ENCODE assay signal across 30 cellular contexts in genomic region chr11:88689548-88690240, GRCh38.
DNase-seq lines count a peak whose midpoint lies in the region; ATAC-seq and TF ChIP-seq lines count a peak whose summit lies in the region.
"Had no signal": no experiment of that assay in that cellular context is flagged by ENCODE, and none has a peak within 500 bp of the region (broad histone marks: within the 10 kb centered on the region; RNA-seq: fewer than 3 reads in every experiment).

No MANE protein-coding gene starts in this region.

- no peaks in the 10 kb centered on the region for H3K36me3 Mint-ChIP-seq in CD14-positive monocyte

- H3K27me3 ChIP-seq in body of pancreas, result no peaks in the 10 kb centered on the region
- H3K27me3 ChIP-seq: hepatocyte, Peyer's patch, spleen, tibial nerve had no signal

- H3K9me3 Mint-ChIP-seq in CD14-positive monocyte, result peaks cover 0 to 13% (median under 1%) of the 10 kb centered on the region in 7 donors
- H3K9me3 Mint-ChIP-seq: activated T-cell treated with anti-CD3 and anti-CD28 coated beads, Interleukin-2, amount 50 U/mL, for 24 hours had no signal

- H3K36me3 ChIP-seq in body of pancreas (replicated peaks in 1 of 2; ENCODE audit: insufficient read depth in 1 of 2, low read depth in 2 of 2) (no peaks in the 10 kb centered on the region), mucosa of descending colon (ENCODE audit: low read depth) (no peaks in the 10 kb centered on the region)
- H3K36me3 ChIP-seq: HAP-1, Peyer's patch, spleen, tibial nerve had no signal

- H3K4me3 ChIP-seq in body of pancreas (no peak overlapping the region), mucosa of descending colon (no peak overlapping the region)
- H3K4me3 ChIP-seq: HAP-1, hepatocyte, Peyer's patch, spleen, tibial nerve had no signal

- H3K4me1 Mint-ChIP-seq in CD14-positive monocyte, result no peaks in the 10 kb centered on the region
- H3K4me1 Mint-ChIP-seq: activated B cell treated with CpG ODN at 0.5 μM for 24 hours, B cell, endodermal cell had no signal

- no peaks in the 10 kb centered on the region for H3K9me3 ChIP-seq in body of pancreas
- peaks cover 6% of the 10 kb centered on the region for H3K9me3 ChIP-seq in mucosa of descending colon
- H3K9me3 ChIP-seq: HAP-1, Peyer's patch had no signal

- peaks cover 8% of the 10 kb centered on the region for H3K4me1 ChIP-seq in body of pancreas
- no peaks in the 10 kb centered on the region for H3K4me1 ChIP-seq in mucosa of descending colon (ENCODE audit: low read depth)
- H3K4me1 ChIP-seq: HAP-1, Peyer's patch, spleen, tibial nerve had no signal

- no peak for TF ChIP-seq CTCF in 22Rv1 (IDR thresholded peaks at IDR 0.05)
- no peak for TF ChIP-seq CTCF in body of pancreas (IDR thresholded peaks at IDR 0.05)
- TF ChIP-seq CTCF in mucosa of descending colon (IDR thresholded peaks at IDR 0.05), result no peak
- no peak for TF ChIP-seq CTCF in CD14-positive monocyte (IDR thresholded peaks at IDR 0.05)

- no peak overlapping the region for H3K4me3 Mint-ChIP-seq in CD14-positive monocyte
- H3K4me3 Mint-ChIP-seq: activated B cell treated with CpG ODN at 0.5 μM for 24 hours; activated naive CD8-positive, alpha-beta T cell treated with anti-CD3 and anti-CD28 coated beads, Interleukin-2, amount 50 U/mL, for 24 hours; activated T-cell treated with anti-CD3 and anti-CD28 coated beads, Interleukin-2, amount 50 U/mL, for 24 hours; B cell; dendritic cell treated with granulocyte-macrophage colony-stimulating factor and Interleukin-4, amounts not matched to agents 40 ng/mL and 50 ng/mL, for 4 days; endodermal cell had no signal

- no peak for TF ChIP-seq POLR2A in body of pancreas (IDR thresholded peaks at IDR 0.05)

- H3K27ac ChIP-seq in 22Rv1, result peak overlapping the region; percentile 78
- H3K27ac ChIP-seq in body of pancreas, result peak overlapping the region; percentile 43 to 81 (median 69)
- H3K27ac ChIP-seq: hepatocyte, Peyer's patch, spleen, tibial nerve had no signal

- H3K27ac Mint-ChIP-seq in CD14-positive monocyte, result no peak overlapping the region
- H3K27ac Mint-ChIP-seq: activated B cell treated with CpG ODN at 0.5 μM for 24 hours; activated naive CD8-positive, alpha-beta T cell treated with anti-CD3 and anti-CD28 coated beads, Interleukin-2, amount 50 U/mL, for 24 hours; activated T-cell treated with anti-CD3 and anti-CD28 coated beads, Interleukin-2, amount 50 U/mL, for 24 hours; B cell; dendritic cell treated with granulocyte-macrophage colony-stimulating factor and Interleukin-4, amounts not matched to agents 40 ng/mL and 50 ng/mL, for 4 days; endodermal cell had no signal

- DNase-seq in DMS53 (lab: John Stamatoyannopoulos, UW), result peak; percentile 58
- DNase-seq in body of pancreas, result peak; percentile 67 to 89 (median 80)
- DNase-seq in mucosa of descending colon, result peak in 2 of 3 donors; percentile 36 to 84
- DNase-seq in CD14-positive monocyte (ENCODE audit: low spot score), result no peak
- DNase-seq in Right ventricle myocardium inferior (ENCODE audit: missing footprints), result no peak
- DNase-seq in GM19240 (ENCODE audit: insufficient read length, low spot score), result no peak
- DNase-seq in activated T-cell treated with anti-CD3 and anti-CD28 coated beads, Interleukin-2, amount 50 U/mL, for 48 hours, result no peak
- DNase-seq: ACHN; activated B cell treated with CpG ODN at 0.5 μM for 24 hours; activated gamma-delta T cell treated with Interleukin-2 at 50 U/mL for 16 hours; activated naive CD8-positive, alpha-beta T cell treated with anti-CD3 and anti-CD28 coated beads, Interleukin-2, amount 50 U/mL, for 24 hours; activated T-cell treated with anti-CD3 and anti-CD28 coated beads, Interleukin-2, amount 50 U/mL, for 24 hours; central memory CD4-positive, alpha-beta T cell; DMS153; endodermal cell; Karpas-422; MV-4-11; NCI-H1436; NCI-H2081; NCI-H526 treated with DMSO at 0.1 percent for 48 hours; right cardiac atrium; spleen; stimulated activated CD4-positive, alpha-beta T cell treated with anti-CD3 and anti-CD28 coated beads, Interleukin-2, amount 100 ng/mL, for 24 hours had no signal

- 20 to 27% methylated on average over 6 of the region's 6 CpGs for WGBS in body of pancreas, 2 donors

- ATAC-seq in body of pancreas (peak; percentile 99), mucosa of descending colon (peak; percentile 99), Right ventricle myocardium inferior (no peak)
- ATAC-seq: activated naive CD8-positive, alpha-beta T cell treated with anti-CD3 and anti-CD28 coated beads, Interleukin-2, amount 50 U/mL, for 24 hours; right cardiac atrium had no signal

- no peaks in the 10 kb centered on the region for H3K27me3 Mint-ChIP-seq in CD14-positive monocyte (ENCODE audit: low read depth in 3 of 3)
- H3K27me3 Mint-ChIP-seq: activated B cell treated with CpG ODN at 0.5 μM for 24 hours; activated T-cell treated with anti-CD3 and anti-CD28 coated beads, Interleukin-2, amount 50 U/mL, for 24 hours; B cell; dendritic cell treated with granulocyte-macrophage colony-stimulating factor and Interleukin-4, amounts not matched to agents 40 ng/mL and 50 ng/mL, for 4 days had no signal

- intact Hi-C loops in body of pancreas (cut with DNase I) (no loop called here), mucosa of descending colon (cut with DNase I, micrococcal nuclease) (no loop called here), CD14-positive monocyte (cut with micrococcal nuclease) (no loop called here), Right ventricle myocardium inferior (cut with DNase I) (no loop called here)

Comparison
In these comparisons a context has a peak if more than half of its experiments do, and no peak if none do; other contexts are left out.
1. DNase-seq: peak in DMS53 (single experiment), body of pancreas (4 of 4) and mucosa of descending colon (2 of 3); none in CD14-positive monocyte (single experiment), Right ventricle myocardium inferior (single experiment), GM19240 (single experiment) and activated T-cell treated with anti-CD3 and anti-CD28 coated beads, Interleukin-2, amount 50 U/mL, for 48 hours (0 of 2).